In genomic region chr12:47079365-47079893, GRCh38 we compare ENCODE assay signal across 8 cellular contexts. TPM values are rescaled to one million over a fixed set of nuclear protein-coding genes. Genes with fewer than 3 reads are reported as not detected.
DNase-seq lines count a peak whose midpoint lies in the region; ATAC-seq and TF ChIP-seq lines count a peak whose summit lies in the region.

PCED1B (plus strand) TSS chr12:47079621; CDS start chr12:47235064, 155,443 bp downstream.

- H3K36me3 ChIP-seq in HEK293 (ENCODE audit: control insufficient read depth in 2 of 2, insufficient read depth in 1 of 2, low read length in 2 of 2) (no peaks in the 10 kb centered on the region), liver (ENCODE audit: control insufficient read depth in 4 of 4, insufficient read depth in 3 of 4, low read depth in 1 of 4, low read length in 3 of 4) (no peaks in the 10 kb centered on the region)

- POLR2A ChIA-PET in HEK293 (lab: Yijun Ruan, JAX) = interaction anchor here (0.9 to 1.4 kb wide), 2 partner anchors 8 to 129 kb away, joined by 3 read pairs; no protein-coding TSS in a partner anchor

- WGBS in liver = 0% methylated on average over 54 of the region's 54 CpGs

- DNase-seq in GM03348 (ENCODE audit: low spot score) (peak; percentile 78), NCI-H146 treated with DMSO at 0.1 percent for 48 hours (lab: John Stamatoyannopoulos, UW; ENCODE audit: unreplicated experiment) (peak; percentile 24)
- DNase-seq in activated CD4-positive, CD25-positive, alpha-beta regulatory T cell treated with anti-CD3 and anti-CD28 coated beads, Interleukin-2, amount 50 U/mL, for 72 hours = peak; percentile 65
- peak; percentile 65 to 68 for DNase-seq in stimulated activated CD4-positive, alpha-beta T cell treated with anti-CD3 and anti-CD28 coated beads, Interleukin-4, amount 100 ng/mL, for 4 hours

- H3K27ac ChIP-seq in HEK293 (ENCODE audit: extremely low read depth, low read depth, low read length) (peak within 1 kb of the TSS; percentile 61; the same call in 1 of the 2 replicates), cingulate gyrus (ENCODE audit: low read depth, low read length) (peak within 1 kb of the TSS; percentile 83), liver (ENCODE audit: low read depth in 1 of 2, low read length in 2 of 2) (peak within 1 kb of the TSS; percentile 76 to 79)

- peaks cover 9% of the 10 kb centered on the region; the same call in 1 of the 2 replicates for H3K4me1 ChIP-seq in HEK293 (ENCODE audit: control insufficient read depth, insufficient read depth, low read length)
- peaks cover 0 to 17% (median 5%) of the 10 kb centered on the region in 4 donors for H3K4me1 ChIP-seq in liver (ENCODE audit: control insufficient read depth in 4 of 4, insufficient read depth in 4 of 4, low read length in 3 of 4)

- H3K4me3 ChIP-seq in HEK293 (ENCODE audit: low read depth, low read length) = peak within 1 kb of the TSS; percentile 51
- H3K4me3 ChIP-seq in liver (ENCODE audit: low read depth in 1 of 3, low read length in 3 of 3) = peak within 1 kb of the TSS; percentile 76 to 87 (median 77)

- peak; percentile 46; the same call in 1 of the 2 replicates for TF ChIP-seq CTCF in HEK293 (tag by site-specific recombination; IDR thresholded peaks at IDR 0.05)
- TF ChIP-seq CTCF in liver (IDR thresholded peaks at IDR 0.05; ENCODE audit: low read depth, low read length, missing input control) = peak; percentile 19

- H3K9me3 ChIP-seq in HEK293 (ENCODE audit: control insufficient read depth, insufficient read depth, low read depth, low read length) (no peaks in the 10 kb centered on the region), liver (ENCODE audit: control insufficient read depth in 4 of 4, low read length in 3 of 4) (no peaks in the 10 kb centered on the region)

- peak; percentile 77 to 78 for TF ChIP-seq RAD21 in liver (IDR thresholded peaks at IDR 0.05)

- CTCF ChIA-PET in HEK293 (lab: Yijun Ruan, JAX) = interaction anchor here (0.6 to 3.0 kb wide), 7 partner anchors 9 to 1033 kb away, joined by 3 to 10 read pairs (median 3); no protein-coding TSS in a partner anchor

- H3K27me3 ChIP-seq in liver (ENCODE audit: control insufficient read depth in 4 of 4, insufficient read depth in 4 of 4, low read length in 3 of 4) = no peaks in the 10 kb centered on the region

- H3K9ac ChIP-seq in liver (ENCODE audit: low read depth in 1 of 2, low read length in 2 of 2) = peak within 1 kb of the TSS; percentile 57 to 88

- ATAC-seq in GM18519 (IDR thresholded peaks at IDR 0.05; ENCODE audit: low FRiP score, unreplicated experiment) = no peak

TF ChIP-seq in HEK293, 187 proteins besides CTCF, POLR2A, EP300 and RAD21 (continues in another document):
- no peak for TF ChIP-seq ZSCAN16 (tag by site-specific recombination; IDR thresholded peaks at IDR 0.05)
- peak; percentile 50; the same call in 1 of the 2 replicates for TF ChIP-seq ZBTB8A (tag by site-specific recombination; IDR thresholded peaks at IDR 0.05)
- TF ChIP-seq, protein P1, sequence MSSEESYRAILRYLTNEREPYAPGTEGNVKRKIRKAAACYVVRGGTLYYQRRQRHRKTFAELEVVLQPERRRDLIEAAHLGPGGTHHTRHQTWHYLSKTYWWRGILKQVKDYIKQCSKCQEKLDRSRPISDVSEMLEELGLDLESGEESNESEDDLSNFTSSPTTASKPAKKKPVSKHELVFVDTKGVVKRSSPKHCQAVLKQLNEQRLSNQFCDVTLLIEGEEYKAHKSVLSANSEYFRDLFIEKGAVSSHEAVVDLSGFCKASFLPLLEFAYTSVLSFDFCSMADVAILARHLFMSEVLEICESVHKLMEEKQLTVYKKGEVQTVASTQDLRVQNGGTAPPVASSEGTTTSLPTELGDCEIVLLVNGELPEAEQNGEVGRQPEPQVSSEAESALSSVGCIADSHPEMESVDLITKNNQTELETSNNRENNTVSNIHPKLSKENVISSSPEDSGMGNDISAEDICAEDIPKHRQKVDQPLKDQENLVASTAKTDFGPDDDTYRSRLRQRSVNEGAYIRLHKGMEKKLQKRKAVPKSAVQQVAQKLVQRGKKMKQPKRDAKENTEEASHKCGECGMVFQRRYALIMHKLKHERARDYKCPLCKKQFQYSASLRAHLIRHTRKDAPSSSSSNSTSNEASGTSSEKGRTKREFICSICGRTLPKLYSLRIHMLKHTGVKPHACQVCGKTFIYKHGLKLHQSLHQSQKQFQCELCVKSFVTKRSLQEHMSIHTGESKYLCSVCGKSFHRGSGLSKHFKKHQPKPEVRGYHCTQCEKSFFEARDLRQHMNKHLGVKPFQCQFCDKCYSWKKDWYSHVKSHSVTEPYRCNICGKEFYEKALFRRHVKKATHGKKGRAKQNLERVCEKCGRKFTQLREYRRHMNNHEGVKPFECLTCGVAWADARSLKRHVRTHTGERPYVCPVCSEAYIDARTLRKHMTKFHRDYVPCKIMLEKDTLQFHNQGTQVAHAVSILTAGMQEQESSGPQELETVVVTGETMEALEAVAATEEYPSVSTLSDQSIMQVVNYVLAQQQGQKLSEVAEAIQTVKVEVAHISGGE (tag by site-specific recombination; conservative IDR thresholded peaks at IDR 0.05; ENCODE audit: low read depth) = peak; percentile 45; the same call in 1 of the 2 replicates
- no peak for TF ChIP-seq ZNF747 (tag by site-specific recombination; IDR thresholded peaks at IDR 0.05)
- TF ChIP-seq ZNF37A (tag by site-specific recombination; IDR thresholded peaks at IDR 0.05) = no peak
- TF ChIP-seq SP7 (tag by site-specific recombination; IDR thresholded peaks at IDR 0.05) = 0 out of 2 replicates have a peak, but pooled peaks have one; percentile 22
- no peak for TF ChIP-seq HOXA7 (CRISPR knock-in tag; IDR thresholded peaks at IDR 0.05; ENCODE audit: borderline replicate concordance)
- no peak for TF ChIP-seq HOXD13 (CRISPR knock-in tag; IDR thresholded peaks at IDR 0.05; ENCODE audit: borderline replicate concordance)
- TF ChIP-seq, protein P2, sequence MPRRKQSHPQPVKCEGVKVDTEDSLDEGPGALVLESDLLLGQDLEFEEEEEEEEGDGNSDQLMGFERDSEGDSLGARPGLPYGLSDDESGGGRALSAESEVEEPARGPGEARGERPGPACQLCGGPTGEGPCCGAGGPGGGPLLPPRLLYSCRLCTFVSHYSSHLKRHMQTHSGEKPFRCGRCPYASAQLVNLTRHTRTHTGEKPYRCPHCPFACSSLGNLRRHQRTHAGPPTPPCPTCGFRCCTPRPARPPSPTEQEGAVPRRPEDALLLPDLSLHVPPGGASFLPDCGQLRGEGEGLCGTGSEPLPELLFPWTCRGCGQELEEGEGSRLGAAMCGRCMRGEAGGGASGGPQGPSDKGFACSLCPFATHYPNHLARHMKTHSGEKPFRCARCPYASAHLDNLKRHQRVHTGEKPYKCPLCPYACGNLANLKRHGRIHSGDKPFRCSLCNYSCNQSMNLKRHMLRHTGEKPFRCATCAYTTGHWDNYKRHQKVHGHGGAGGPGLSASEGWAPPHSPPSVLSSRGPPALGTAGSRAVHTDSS (tag by site-specific recombination; IDR thresholded peaks at IDR 0.05) = no peak

TF ChIP-seq in liver, 16 proteins besides CTCF, POLR2A, EP300 and RAD21:
- TF ChIP-seq EGR1 (IDR thresholded peaks at IDR 0.05; ENCODE audit: low read depth in 2 of 2) = no peak

RNA-seq across cellular contexts. Expression of gene PCED1B, which starts in this region (rescaled TPM):
- 1 to 10 TPM in 1 of 2 donors, under 1 TPM in 1; 0.51 to 1.3 TPM for total RNA-seq in liver
- polyA plus RNA-seq in liver = 1 to 10 TPM in 1 of 2 donors, under 1 TPM in 1; 0.85 to 1.8 TPM

Comparison
In these comparisons a context has a peak if more than half of its experiments do, and no peak if none do; other contexts are left out.
1. DNase-seq: peak in every context shown above with its lines; median percentile 78 in GM03348; 66 in stimulated activated CD4-positive, alpha-beta T cell treated with anti-CD3 and anti-CD28 coated beads, Interleukin-4, amount 100 ng/mL, for 4 hours; 65 in activated CD4-positive, CD25-positive, alpha-beta regulatory T cell treated with anti-CD3 and anti-CD28 coated beads, Interleukin-2, amount 50 U/mL, for 72 hours; 24 in NCI-H146 treated with DMSO at 0.1 percent for 48 hours.